In the genomic region with DNA sequence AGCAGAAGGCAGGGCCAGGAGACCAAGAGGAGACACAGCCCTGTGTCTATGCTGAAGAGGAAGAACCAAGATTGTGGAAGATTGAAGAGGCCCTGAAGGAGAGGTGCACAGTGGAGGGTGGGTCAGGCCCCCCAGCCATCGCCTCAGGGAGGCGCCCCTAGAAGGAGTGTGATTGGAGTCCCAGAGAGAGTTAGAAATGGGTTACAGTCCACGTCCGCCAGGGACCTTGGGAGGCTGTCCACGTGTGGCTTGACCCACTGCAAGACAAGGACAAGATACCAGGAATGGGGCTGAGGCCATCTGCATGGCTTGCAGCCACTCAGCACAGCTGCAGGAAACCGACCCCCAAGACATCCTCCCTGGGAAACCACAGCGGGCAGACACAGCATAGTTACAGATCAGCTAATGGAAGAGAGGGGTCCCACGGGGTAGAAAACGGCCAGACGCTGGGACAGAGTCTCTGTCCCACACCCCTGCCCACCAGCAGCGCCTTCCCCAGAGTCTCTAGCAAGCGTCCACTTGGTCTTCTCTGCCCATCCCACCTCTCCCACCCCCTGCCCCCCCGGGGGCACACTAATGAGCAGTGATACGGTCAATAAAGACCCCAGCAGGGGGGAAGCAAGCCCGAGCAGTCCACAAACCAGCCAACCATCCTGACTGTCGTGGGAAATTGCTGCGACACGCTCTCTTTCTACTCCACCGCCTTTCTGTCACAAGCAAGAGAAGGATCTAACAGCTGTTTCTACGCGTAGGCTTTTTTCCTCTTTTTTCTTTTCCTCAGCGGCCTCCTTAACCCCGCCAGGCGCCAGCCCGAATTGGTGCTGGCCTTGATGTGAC, we compare ENCODE assay signal across 24 cellular contexts.
A peak's percentile ranks its signal among the peaks of the same experiment; 100 is the strongest.
DNase-seq lines count a peak whose midpoint lies in the region; TF ChIP-seq lines count a peak whose summit lies in the region.
"Had no signal": no experiment of that assay in that cellular context is flagged by ENCODE, and none has a peak within 500 bp of the region (broad histone marks: within the 10 kb centered on the region; RNA-seq: fewer than 3 reads in every experiment).

No MANE protein-coding gene starts in this region.

- no peaks in the 10 kb centered on the region for H3K4me1 Mint-ChIP-seq in glutamatergic neuron (ENCODE audit: low read depth, unreplicated experiment)

- H3K4me3 Mint-ChIP-seq in glutamatergic neuron (ENCODE audit: unreplicated experiment): no peak overlapping the region
- H3K4me3 Mint-ChIP-seq: CD8-positive, alpha-beta T cell had no signal

- H3K36me3 Mint-ChIP-seq in glutamatergic neuron (ENCODE audit: unreplicated experiment): peaks cover 14% of the 10 kb centered on the region
- H3K36me3 Mint-ChIP-seq: CD8-positive, alpha-beta T cell had no signal

- peaks cover 14% of the 10 kb centered on the region for H3K9me3 Mint-ChIP-seq in glutamatergic neuron (ENCODE audit: unreplicated experiment)
- H3K9me3 Mint-ChIP-seq: CD8-positive, alpha-beta T cell had no signal

- H3K27ac Mint-ChIP-seq in glutamatergic neuron (ENCODE audit: unreplicated experiment): peak overlapping the region; percentile 18
- H3K27ac Mint-ChIP-seq: CD8-positive, alpha-beta T cell had no signal

- H3K27me3 Mint-ChIP-seq in glutamatergic neuron (ENCODE audit: unreplicated experiment): peaks cover 8% of the 10 kb centered on the region

- TF ChIP-seq CTCF in glutamatergic neuron (IDR thresholded peaks at IDR 0.05; ENCODE audit: partially characterized antibody, unreplicated experiment): no peak

- DNase-seq in stimulated activated CD4-positive, alpha-beta T cell treated with anti-CD3 and anti-CD28 coated beads, Interleukin-4, amount 100 ng/mL, for 24 hours: peak; percentile 1
- no peak for DNase-seq in stimulated activated CD4-positive, alpha-beta T cell treated with anti-CD3 and anti-CD28 coated beads, Interleukin-1b, Interleukin-23, amount 100 ng/mL, for 48 hours
- peak; percentile 18 for DNase-seq in glutamatergic neuron
- DNase-seq in retina: peak; percentile 79
- DNase-seq in NCI-H2196 treated with DMSO at 0.1 percent for 48 hours (lab: John Stamatoyannopoulos, UW; ENCODE audit: unreplicated experiment): no peak
- DNase-seq in COR-L47 (lab: John Stamatoyannopoulos, UW): no peak
- DNase-seq in activated CD4-positive, alpha-beta T cell treated with anti-CD3 and anti-CD28 coated beads for 1 hour: no peak
- DNase-seq: AML-193; CD8-positive, alpha-beta T cell; DMS79 treated with DMSO at 0.1 percent for 48 hours; GF-D8; HCEC 1CT; IMR-90; KG1; MG63; NCI-H1105 treated with DMSO at 0.1 percent for 48 hours; NCI-H146; NCI-H1930; NCI-H2107; NCI-H446 treated with DMSO at 0.1 percent for 48 hours; NCI-H526; NCI-H82; NK-92 treated with Interleukin-12 subunit alpha and Interleukin-12 subunit beta, amount 100 ng/mL, for 24 hours; PC-3 had no signal

Comparison
In these comparisons a context has a peak if more than half of its experiments do, and no peak if none do; other contexts are left out.
1. DNase-seq: peak in stimulated activated CD4-positive, alpha-beta T cell treated with anti-CD3 and anti-CD28 coated beads, Interleukin-4, amount 100 ng/mL, for 24 hours (single experiment), glutamatergic neuron (single experiment) and retina (single experiment); none in stimulated activated CD4-positive, alpha-beta T cell treated with anti-CD3 and anti-CD28 coated beads, Interleukin-1b, Interleukin-23, amount 100 ng/mL, for 48 hours (single experiment), NCI-H2196 treated with DMSO at 0.1 percent for 48 hours (single experiment), COR-L47 (single experiment) and activated CD4-positive, alpha-beta T cell treated with anti-CD3 and anti-CD28 coated beads for 1 hour (single experiment).